Comparison of ENCODE assay signal across 9 cellular contexts in genomic region chr10:79047875-79048638, GRCh38. TPM values are rescaled to one million over a fixed set of nuclear protein-coding genes. Genes with fewer than 3 reads are reported as not detected.
DNase-seq lines count a peak whose midpoint lies in the region; ATAC-seq and TF ChIP-seq lines count a peak whose summit lies in the region.
"Had no signal": no experiment of that assay in that cellular context is flagged by ENCODE, and none has a peak within 500 bp of the region (broad histone marks: within the 10 kb centered on the region; RNA-seq: fewer than 3 reads in every experiment).

No MANE protein-coding gene starts in this region.

- H3K9me3 Mint-ChIP-seq in Calu3 (ENCODE audit: low read depth, unreplicated experiment) = no peaks in the 10 kb centered on the region

- intact Hi-C loops in posterior vena cava (cut with DNase I) = loop anchor here in 1 of 2 donors (10.0 kb wide), 1 partner anchor 173 kb away; no protein-coding TSS in a partner anchor
- intact Hi-C loops in Calu3 (cut with micrococcal nuclease; ENCODE audit: unreplicated experiment) = no loop called here

- peak; percentile 73 for DNase-seq in SKM-1 treated with dmso at 0.1 percent for 144 hours (lab: John Stamatoyannopoulos, UW; ENCODE audit: unreplicated experiment)
- DNase-seq in central memory CD4-positive, alpha-beta T cell = peak; percentile 65
- DNase-seq in posterior vena cava (ENCODE audit: low spot score) = peak; percentile 81
- no peak for DNase-seq in NCI-H1694 (lab: John Stamatoyannopoulos, UW)
- DNase-seq in Calu3 = no peak

- H3K9me3 ChIP-seq in ES-I3 (ENCODE audit: control insufficient read depth, insufficient read depth, low read length) = no peaks in the 10 kb centered on the region
- H3K9me3 ChIP-seq: ovary had no signal

- peaks cover 43% of the 10 kb centered on the region for H3K4me1 ChIP-seq in ES-I3 (ENCODE audit: insufficient read depth, low read length)

- no TSS peak for BruUV-seq in Calu3 (replicated peaks; lab: Mats Ljungman, UMichigan)

- no peaks in the 10 kb centered on the region for H3K36me3 Mint-ChIP-seq in Calu3 (ENCODE audit: insufficient read depth, unreplicated experiment)

- no peak for TF ChIP-seq CTCF in Calu3 (IDR thresholded peaks at IDR 0.05; ENCODE audit: unreplicated experiment)

- ATAC-seq in HG02870 (IDR thresholded peaks at IDR 0.05; ENCODE audit: unreplicated experiment) = no peak
- no peak for ATAC-seq in GM18519 (IDR thresholded peaks at IDR 0.05; ENCODE audit: low FRiP score, unreplicated experiment)

- CTCF ChIA-PET in Calu3 (lab: Charles Lee) = no interaction called here

- H3K4me3 Mint-ChIP-seq in Calu3 (ENCODE audit: low read depth, unreplicated experiment) = no peak overlapping the region

- peaks cover 8% of the 10 kb centered on the region for H3K4me1 Mint-ChIP-seq in Calu3 (ENCODE audit: low read depth, unreplicated experiment)

- no peak overlapping the region for H3K27ac Mint-ChIP-seq in Calu3 (ENCODE audit: unreplicated experiment)

- no peaks in the 10 kb centered on the region for H3K36me3 ChIP-seq in ES-I3 (ENCODE audit: insufficient read depth, low read length)
- H3K36me3 ChIP-seq: ovary had no signal

- H3K9ac ChIP-seq in ES-I3 (ENCODE audit: low read depth, low read length) = peak overlapping the region; percentile 17; the same call in 1 of the 2 replicates

- peaks cover 11% of the 10 kb centered on the region for H3K27me3 Mint-ChIP-seq in Calu3 (ENCODE audit: unreplicated experiment)

RNA-seq across cellular contexts. Expression of gene ZMIZ1, which starts 20.7 kb away (rescaled TPM):
- total RNA-seq in posterior vena cava (10 to 100 TPM; 61.5 to 62.6 TPM), Calu3 (2022) (20.3 and 23.5 TPM in 2 replicates)

Comparison
In these comparisons a context has a peak if more than half of its experiments do, and no peak if none do; other contexts are left out.
1. DNase-seq: peak in SKM-1 treated with dmso at 0.1 percent for 144 hours (single experiment), central memory CD4-positive, alpha-beta T cell (single experiment) and posterior vena cava (single experiment); none in NCI-H1694 (single experiment) and Calu3 (single experiment).